Comparison of ENCODE assay signal across 8 cellular contexts in genomic region chr2:6896930-6897759, GRCh38. TPM values are rescaled to one million over a fixed set of nuclear protein-coding genes. Genes with fewer than 3 reads are reported as not detected.
DNase-seq lines count a peak whose midpoint lies in the region; ATAC-seq, FAIRE-seq and TF ChIP-seq lines count a peak whose summit lies in the region.

No MANE protein-coding gene starts in this region.

- no peaks in the 10 kb centered on the region for H3K36me3 ChIP-seq in RWPE2 (ENCODE audit: low read depth)
- H3K36me3 ChIP-seq in endothelial cell of umbilical vein (ENCODE audit: control insufficient read depth in 2 of 2, extremely low read depth in 1 of 2, insufficient read depth in 2 of 2, low read length in 2 of 2), result no peaks in the 10 kb centered on the region

- H3K4me3 ChIP-seq in RWPE2 (ENCODE audit: severe bottlenecking) (no peak overlapping the region), endothelial cell of umbilical vein (replicated peaks in 1 of 3; ENCODE audit: insufficient read depth in 1 of 3, low read depth in 1 of 3, low read length in 3 of 3) (no peak overlapping the region)

- peaks cover 7% of the 10 kb centered on the region for H3K36me3 Mint-ChIP-seq in neural crest cell (ENCODE audit: low read depth)

- intact Hi-C loops in endothelial cell of umbilical vein (cut with micrococcal nuclease), result loop anchor here (1.0 to 2.0 kb wide), 4 partner anchors 117 to 187 kb away; no protein-coding TSS in a partner anchor

- H3K79me2 ChIP-seq in endothelial cell of umbilical vein (ENCODE audit: control insufficient read depth, insufficient read depth, low read length), result no peaks in the 10 kb centered on the region

- H3K27ac ChIP-seq in RWPE2 (ENCODE audit: poor library complexity, severe bottlenecking) (no peak overlapping the region), endothelial cell of umbilical vein (ENCODE audit: insufficient read depth, low read depth, low read length) (no peak overlapping the region)

- H3K4me3 Mint-ChIP-seq in neural crest cell, result no peak overlapping the region

- no peaks in the 10 kb centered on the region for H3K9me3 ChIP-seq in RWPE2 (ENCODE audit: severe bottlenecking)
- no peaks in the 10 kb centered on the region for H3K9me3 ChIP-seq in endothelial cell of umbilical vein (replicated peaks; ENCODE audit: control insufficient read depth, insufficient read depth, low read length)

- no peak overlapping the region for H2AFZ ChIP-seq in endothelial cell of umbilical vein (ENCODE audit: low read depth, low read length)

- no peaks in the 10 kb centered on the region for H4K20me1 ChIP-seq in endothelial cell of umbilical vein (replicated peaks; ENCODE audit: control insufficient read depth, extremely low read depth, insufficient read depth, low read length)

- POLR2A ChIA-PET in endothelial cell of umbilical vein (lab: Charles Lee), result no interaction called here

- BruUV-seq in endothelial cell of umbilical vein (replicated peaks; lab: Mats Ljungman, UMichigan), result no TSS peak

- H3K27me3 ChIP-seq in RWPE2 (ENCODE audit: insufficient read depth, poor library complexity, severe bottlenecking) (no peaks in the 10 kb centered on the region), endothelial cell of umbilical vein (ENCODE audit: control insufficient read depth in 2 of 2, insufficient read depth in 2 of 2, low read length in 2 of 2) (peaks cover 3% of the 10 kb centered on the region in 2 experiments)

- no peaks in the 10 kb centered on the region for H3K27me3 Mint-ChIP-seq in neural crest cell (ENCODE audit: low read depth)

- no peak overlapping the region for H3K9ac ChIP-seq in endothelial cell of umbilical vein (replicated peaks; ENCODE audit: extremely low read depth, insufficient read depth, low read length)

- H3K4me2 ChIP-seq in endothelial cell of umbilical vein (ENCODE audit: insufficient read depth, low read length), result no peak overlapping the region

- ATAC-seq in HG03565 (IDR thresholded peaks at IDR 0.05; ENCODE audit: unreplicated experiment) (peak; percentile 41), RWPE2 (ENCODE audit: low read depth) (no peak)

- CTCF ChIA-PET in endothelial cell of umbilical vein (lab: Charles Lee), result interaction anchor here (0.7 to 6.2 kb wide), 30 partner anchors 9 to 226 kb away, joined by 3 to 124 read pairs (median 5); partner anchors contain the start of genes CMPK2 and RSAD2

- TF ChIP-seq POLR2A in endothelial cell of umbilical vein (IDR thresholded peaks at IDR 0.05; ENCODE audit: low read depth, low read length), result no peak

- H3K27ac Mint-ChIP-seq in neural crest cell (ENCODE audit: unreplicated experiment), result no peak overlapping the region

- dilution Hi-C loops in endothelial cell of umbilical vein (cut with MboI; ENCODE audit: extremely low pct_ligation_motif_present, low sequenced_read_pairs), result no loop called here

- FAIRE-seq in endothelial cell of umbilical vein (lab: Jason Lieb, UNC), result peak; percentile 80

- H3K9me3 Mint-ChIP-seq in neural crest cell, result peaks cover 7% of the 10 kb centered on the region

- TF ChIP-seq CTCF in RWPE2 (IDR thresholded peaks at IDR 0.05; ENCODE audit: poor library complexity, severe bottlenecking) (peak; percentile 80), endothelial cell of umbilical vein (IDR thresholded peaks at IDR 0.05; ENCODE audit: extremely low read depth in 1 of 2, insufficient read depth in 1 of 2, low read depth in 1 of 2, low read length in 2 of 2) (peak; percentile 31 to 42), neural crest cell (conservative IDR thresholded peaks at IDR 0.05) (peak; percentile 78)

- DNase-seq in NCI-H2171 treated with DMSO at 0.1 percent for 48 hours (lab: John Stamatoyannopoulos, UW), result peak; percentile 42
- no peak for DNase-seq in NCI-H2171 (lab: John Stamatoyannopoulos, UW)
- DNase-seq in RWPE2 (ENCODE audit: low spot score), result no peak
- peak; percentile 62 for DNase-seq in endothelial cell of umbilical vein (ENCODE audit: low read depth, low spot score)
- DNase-seq in neural crest cell (ENCODE audit: low read depth, low spot score), result no peak
- no peak for DNase-seq in T-helper 9 cell
- no peak for DNase-seq in SIG-M5 (lab: John Stamatoyannopoulos, UW)

- H3K9me1 ChIP-seq in endothelial cell of umbilical vein (replicated peaks; ENCODE audit: control insufficient read depth, extremely low read depth, insufficient read depth, low read length), result no peaks in the 10 kb centered on the region

- H3K4me1 Mint-ChIP-seq in neural crest cell, result peaks cover 6% of the 10 kb centered on the region

- H3K4me1 ChIP-seq in RWPE2 (ENCODE audit: insufficient read depth, poor library complexity, severe bottlenecking) (no peaks in the 10 kb centered on the region), endothelial cell of umbilical vein (ENCODE audit: control insufficient read depth, extremely low read depth, insufficient read depth, low read length) (no peaks in the 10 kb centered on the region)

TF ChIP-seq in endothelial cell of umbilical vein, 7 proteins besides CTCF, POLR2A, EP300 and RAD21:
- TF ChIP-seq POLR2AphosphoS5 (IDR thresholded peaks at IDR 0.05; ENCODE audit: insufficient read depth, low read depth, low read length), result no peak
- TF ChIP-seq EZH2 (IDR thresholded peaks at IDR 0.05; ENCODE audit: borderline replicate concordance, low read depth, low read length, severe bottlenecking), result no peak
- no peak for TF ChIP-seq MAX (IDR thresholded peaks at IDR 0.05; ENCODE audit: insufficient read depth, insufficient read length)
- TF ChIP-seq JUN (IDR thresholded peaks at IDR 0.05; ENCODE audit: borderline replicate concordance, insufficient read depth, insufficient read length, low read depth), result no peak
- no peak for TF ChIP-seq GATA2 (IDR thresholded peaks at IDR 0.05; ENCODE audit: insufficient read depth, insufficient read length, low read depth, low read length)
- no peak for TF ChIP-seq MYC (IDR thresholded peaks at IDR 0.05; ENCODE audit: low read depth, low read length)
- TF ChIP-seq FOS (IDR thresholded peaks at IDR 0.05; ENCODE audit: borderline replicate concordance, insufficient read depth, low read length), result no peak

RNA-seq across cellular contexts. Expression of gene RSAD2, which starts 19.6 kb away (rescaled TPM):
- 0.09 and 0.18 TPM in 2 replicates for total RNA-seq in endothelial cell of umbilical vein
- polyA plus RNA-seq in endothelial cell of umbilical vein, result 0.03 and 0.18 TPM in 2 replicates
- 0.04 and 0.10 TPM in 2 replicates for polyA plus RNA-seq in endothelial cell of umbilical vein (2011; cell fraction: cytosol; rRNA removed)
- 0.06 and 0.18 TPM in 2 replicates for polyA plus RNA-seq in endothelial cell of umbilical vein (2011; cell fraction: nucleus; rRNA removed)
- 0.19 and 0.50 TPM in 2 replicates for polyA plus RNA-seq in endothelial cell of umbilical vein (2012)
- not detected in 2 replicates for polyA minus RNA-seq in endothelial cell of umbilical vein
- not detected for polyA minus RNA-seq in endothelial cell of umbilical vein (2011; cell fraction: cytosol; rRNA and poly(A)+ RNA removed)
- 0.10 TPM in 1 of 2 replicates, not detected in the other for polyA minus RNA-seq in endothelial cell of umbilical vein (2011; cell fraction: nucleus; rRNA and poly(A)+ RNA removed)
- 1.0 and 1.1 TPM in 2 replicates for total RNA-seq in neural crest cell

RNA-seq across cellular contexts. Expression of gene RNF144A, which starts 20.1 kb away (rescaled TPM):
- total RNA-seq in endothelial cell of umbilical vein (19.7 and 28.8 TPM in 2 replicates), neural crest cell (49.6 and 49.9 TPM in 2 replicates)
- polyA plus RNA-seq in endothelial cell of umbilical vein, result 9.5 and 9.7 TPM in 2 replicates
- polyA plus RNA-seq in endothelial cell of umbilical vein (2011; cell fraction: cytosol; rRNA removed), result 6.9 and 8.0 TPM in 2 replicates
- polyA plus RNA-seq in endothelial cell of umbilical vein (2011; cell fraction: nucleus; rRNA removed), result 8.7 and 10.2 TPM in 2 replicates
- polyA plus RNA-seq in endothelial cell of umbilical vein (2012), result 2.0 and 2.1 TPM in 2 replicates
- 20.8 and 29.0 TPM in 2 replicates for polyA minus RNA-seq in endothelial cell of umbilical vein
- polyA minus RNA-seq in endothelial cell of umbilical vein (2011; cell fraction: cytosol; rRNA and poly(A)+ RNA removed), result not detected
- 17.9 and 30.9 TPM in 2 replicates for polyA minus RNA-seq in endothelial cell of umbilical vein (2011; cell fraction: nucleus; rRNA and poly(A)+ RNA removed)

RNA-seq across cellular contexts. Expression of gene CMPK2, which starts 31.4 kb away (rescaled TPM):
- 0.69 and 0.81 TPM in 2 replicates for total RNA-seq in endothelial cell of umbilical vein
- 0.15 and 0.49 TPM in 2 replicates for polyA plus RNA-seq in endothelial cell of umbilical vein
- 0.16 and 0.35 TPM in 2 replicates for polyA plus RNA-seq in endothelial cell of umbilical vein (2011; cell fraction: cytosol; rRNA removed)
- 0.18 and 0.40 TPM in 2 replicates for polyA plus RNA-seq in endothelial cell of umbilical vein (2011; cell fraction: nucleus; rRNA removed)
- 0.23 and 0.30 TPM in 2 replicates for polyA plus RNA-seq in endothelial cell of umbilical vein (2012)
- 0.17 and 0.87 TPM in 2 replicates for polyA minus RNA-seq in endothelial cell of umbilical vein
- polyA minus RNA-seq in endothelial cell of umbilical vein (2011; cell fraction: cytosol; rRNA and poly(A)+ RNA removed), result not detected
- 0.48 and 0.58 TPM in 2 replicates for polyA minus RNA-seq in endothelial cell of umbilical vein (2011; cell fraction: nucleus; rRNA and poly(A)+ RNA removed)
- 2.2 and 3.3 TPM in 2 replicates for total RNA-seq in neural crest cell

Comparison
In these comparisons a context has a peak if more than half of its experiments do, and no peak if none do; other contexts are left out.
1. DNase-seq: peak in NCI-H2171 treated with DMSO at 0.1 percent for 48 hours (single experiment) and endothelial cell of umbilical vein (single experiment); none in NCI-H2171 (single experiment), RWPE2 (single experiment), neural crest cell (single experiment), T-helper 9 cell (single experiment) and SIG-M5 (single experiment).
2. Peak in every context shown above with its lines, with median percentiles within 50 percentile points of each other: CTCF ChIP-seq.